ENCODE assay signal across 1 cellular context in the genomic region with DNA sequence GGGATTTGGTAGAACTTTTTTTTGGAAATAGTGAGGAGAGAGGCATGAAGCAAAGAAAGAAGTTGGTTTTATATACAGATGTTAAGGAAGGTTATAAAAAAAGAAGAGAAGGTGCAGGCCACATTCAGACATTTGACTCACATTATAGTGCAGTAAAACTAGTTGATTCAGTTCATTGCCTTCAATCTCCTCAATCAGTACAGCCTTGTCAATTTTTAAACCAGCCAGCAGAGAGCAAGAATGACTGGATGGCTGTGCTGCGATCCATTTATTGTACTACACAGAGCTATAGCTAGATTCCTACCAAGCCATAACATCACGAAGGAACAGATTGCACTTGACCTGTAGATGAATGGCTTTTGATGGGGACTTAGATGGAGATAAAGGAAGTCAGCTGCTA.
TF ChIP-seq lines count a peak whose summit lies in the region.

No MANE protein-coding gene starts in this region.

TF ChIP-seq in HepG2, 621 proteins besides CTCF, POLR2A, EP300 and RAD21:
- no peak for TF ChIP-seq MYC (CRISPR knock-in tag; IDR thresholded peaks at IDR 0.05; ENCODE audit: borderline replicate concordance)
- TF ChIP-seq, protein P1, sequence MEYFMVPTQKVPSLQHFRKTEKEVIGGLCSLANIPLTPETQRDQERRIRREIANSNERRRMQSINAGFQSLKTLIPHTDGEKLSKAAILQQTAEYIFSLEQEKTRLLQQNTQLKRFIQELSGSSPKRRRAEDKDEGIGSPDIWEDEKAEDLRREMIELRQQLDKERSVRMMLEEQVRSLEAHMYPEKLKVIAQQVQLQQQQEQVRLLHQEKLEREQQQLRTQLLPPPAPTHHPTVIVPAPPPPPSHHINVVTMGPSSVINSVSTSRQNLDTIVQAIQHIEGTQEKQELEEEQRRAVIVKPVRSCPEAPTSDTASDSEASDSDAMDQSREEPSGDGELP (IDR thresholded peaks at IDR 0.05; ENCODE audit: borderline replicate concordance, low read depth), result no peak
- TF ChIP-seq TRIM24 (CRISPR knock-in tag; IDR thresholded peaks at IDR 0.05), result no peak
- TF ChIP-seq, protein P2, sequence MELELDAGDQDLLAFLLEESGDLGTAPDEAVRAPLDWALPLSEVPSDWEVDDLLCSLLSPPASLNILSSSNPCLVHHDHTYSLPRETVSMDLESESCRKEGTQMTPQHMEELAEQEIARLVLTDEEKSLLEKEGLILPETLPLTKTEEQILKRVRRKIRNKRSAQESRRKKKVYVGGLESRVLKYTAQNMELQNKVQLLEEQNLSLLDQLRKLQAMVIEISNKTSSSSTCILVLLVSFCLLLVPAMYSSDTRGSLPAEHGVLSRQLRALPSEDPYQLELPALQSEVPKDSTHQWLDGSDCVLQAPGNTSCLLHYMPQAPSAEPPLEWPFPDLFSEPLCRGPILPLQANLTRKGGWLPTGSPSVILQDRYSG (CRISPR knock-in tag; IDR thresholded peaks at IDR 0.05), result no peak
- TF ChIP-seq RCOR2 (CRISPR knock-in tag; IDR thresholded peaks at IDR 0.05), result no peak
- TF ChIP-seq CHD4 (IDR thresholded peaks at IDR 0.05; ENCODE audit: borderline replicate concordance, low read length), result no peak
- TF ChIP-seq, protein P3, sequence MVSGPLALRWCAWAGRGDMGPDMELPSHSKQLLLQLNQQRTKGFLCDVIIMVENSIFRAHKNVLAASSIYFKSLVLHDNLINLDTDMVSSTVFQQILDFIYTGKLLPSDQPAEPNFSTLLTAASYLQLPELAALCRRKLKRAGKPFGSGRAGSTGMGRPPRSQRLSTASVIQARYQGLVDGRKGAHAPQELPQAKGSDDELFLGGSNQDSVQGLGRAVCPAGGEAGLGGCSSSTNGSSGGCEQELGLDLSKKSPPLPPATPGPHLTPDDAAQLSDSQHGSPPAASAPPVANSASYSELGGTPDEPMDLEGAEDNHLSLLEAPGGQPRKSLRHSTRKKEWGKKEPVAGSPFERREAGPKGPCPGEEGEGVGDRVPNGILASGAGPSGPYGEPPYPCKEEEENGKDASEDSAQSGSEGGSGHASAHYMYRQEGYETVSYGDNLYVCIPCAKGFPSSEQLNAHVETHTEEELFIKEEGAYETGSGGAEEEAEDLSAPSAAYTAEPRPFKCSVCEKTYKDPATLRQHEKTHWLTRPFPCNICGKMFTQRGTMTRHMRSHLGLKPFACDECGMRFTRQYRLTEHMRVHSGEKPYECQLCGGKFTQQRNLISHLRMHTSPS (CRISPR knock-in tag; IDR thresholded peaks at IDR 0.05; ENCODE audit: low read depth), result no peak
- no peak for TF ChIP-seq ZNF607 (CRISPR knock-in tag; IDR thresholded peaks at IDR 0.05; ENCODE audit: borderline replicate concordance)
- no peak for TF ChIP-seq NCOA2 (CRISPR knock-in tag; IDR thresholded peaks at IDR 0.05)
- no peak for TF ChIP-seq SOX5 (CRISPR knock-in tag; IDR thresholded peaks at IDR 0.05; ENCODE audit: borderline replicate concordance)
- no peak for TF ChIP-seq RXRB (CRISPR knock-in tag; IDR thresholded peaks at IDR 0.05; ENCODE audit: borderline replicate concordance)
- TF ChIP-seq KLF6 (CRISPR knock-in tag; IDR thresholded peaks at IDR 0.05), result no peak
- TF ChIP-seq, protein P4, sequence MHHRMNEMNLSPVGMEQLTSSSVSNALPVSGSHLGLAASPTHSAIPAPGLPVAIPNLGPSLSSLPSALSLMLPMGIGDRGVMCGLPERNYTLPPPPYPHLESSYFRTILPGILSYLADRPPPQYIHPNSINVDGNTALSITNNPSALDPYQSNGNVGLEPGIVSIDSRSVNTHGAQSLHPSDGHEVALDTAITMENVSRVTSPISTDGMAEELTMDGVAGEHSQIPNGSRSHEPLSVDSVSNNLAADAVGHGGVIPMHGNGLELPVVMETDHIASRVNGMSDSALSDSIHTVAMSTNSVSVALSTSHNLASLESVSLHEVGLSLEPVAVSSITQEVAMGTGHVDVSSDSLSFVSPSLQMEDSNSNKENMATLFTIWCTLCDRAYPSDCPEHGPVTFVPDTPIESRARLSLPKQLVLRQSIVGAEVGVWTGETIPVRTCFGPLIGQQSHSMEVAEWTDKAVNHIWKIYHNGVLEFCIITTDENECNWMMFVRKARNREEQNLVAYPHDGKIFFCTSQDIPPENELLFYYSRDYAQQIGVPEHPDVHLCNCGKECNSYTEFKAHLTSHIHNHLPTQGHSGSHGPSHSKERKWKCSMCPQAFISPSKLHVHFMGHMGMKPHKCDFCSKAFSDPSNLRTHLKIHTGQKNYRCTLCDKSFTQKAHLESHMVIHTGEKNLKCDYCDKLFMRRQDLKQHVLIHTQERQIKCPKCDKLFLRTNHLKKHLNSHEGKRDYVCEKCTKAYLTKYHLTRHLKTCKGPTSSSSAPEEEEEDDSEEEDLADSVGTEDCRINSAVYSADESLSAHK (CRISPR knock-in tag; IDR thresholded peaks at IDR 0.05; ENCODE audit: borderline replicate concordance), result no peak
- no peak for TF ChIP-seq ZNF235 (CRISPR knock-in tag; IDR thresholded peaks at IDR 0.05; ENCODE audit: borderline replicate concordance)
- TF ChIP-seq, protein P5, sequence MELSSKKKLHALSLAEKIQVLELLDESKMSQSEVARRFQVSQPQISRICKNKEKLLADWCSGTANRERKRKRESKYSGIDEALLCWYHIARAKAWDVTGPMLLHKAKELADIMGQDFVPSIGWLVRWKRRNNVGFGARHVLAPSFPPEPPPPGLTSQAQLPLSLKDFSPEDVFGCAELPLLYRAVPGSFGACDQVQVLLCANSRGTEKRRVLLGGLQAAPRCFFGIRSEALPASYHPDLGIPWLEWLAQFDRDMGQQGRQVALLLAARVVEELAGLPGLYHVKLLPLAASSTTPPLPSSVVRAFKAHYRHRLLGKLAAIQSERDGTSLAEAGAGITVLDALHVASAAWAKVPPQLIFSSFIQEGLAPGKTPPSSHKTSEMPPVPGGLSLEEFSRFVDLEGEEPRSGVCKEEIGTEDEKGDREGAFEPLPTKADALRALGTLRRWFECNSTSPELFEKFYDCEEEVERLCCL (CRISPR knock-in tag; IDR thresholded peaks at IDR 0.05; ENCODE audit: borderline replicate concordance), result no peak
